8 cellular contexts compared by ENCODE assay signal in genomic region chr11:14908214-14908880, GRCh38. TPM values are rescaled to one million over a fixed set of nuclear protein-coding genes. Genes with fewer than 3 reads are reported as not detected.
DNase-seq lines count a peak whose midpoint lies in the region; ATAC-seq and FAIRE-seq lines count a peak whose summit lies in the region.

No MANE protein-coding gene starts in this region.

- POLR2A ChIA-PET in naive thymus-derived CD8-positive, alpha-beta T cell (lab: Charles Lee) = interaction anchor here (0.9 to 5.2 kb wide), 4 partner anchors 16 to 407 kb away, joined by 3 to 31 read pairs (median 8); partner anchors contain the start of genes CYP2R1 and PDE3B

- peaks cover 24 to 44% (median 43%) of the 10 kb centered on the region in 4 donors for H3K4me1 Mint-ChIP-seq in naive thymus-derived CD8-positive, alpha-beta T cell
- peaks cover 44% of the 10 kb centered on the region for H3K4me1 Mint-ChIP-seq in stimulated activated memory B cell treated with anti-CD40 and anti-IgM and Interleukin-4, amounts not matched to agents 10 μg/mL and 1 μg/mL and 100 μg/mL, for 72 hours

- H3K4me3 Mint-ChIP-seq in naive thymus-derived CD8-positive, alpha-beta T cell = peak overlapping the region in 2 of 10 donors; percentile 12 to 42
- no peak overlapping the region for H3K4me3 Mint-ChIP-seq in stimulated activated memory B cell treated with anti-CD40 and anti-IgM and Interleukin-4, amounts not matched to agents 10 μg/mL and 1 μg/mL and 100 μg/mL, for 72 hours

- H3K36me3 Mint-ChIP-seq in naive thymus-derived CD8-positive, alpha-beta T cell = no peaks in the 10 kb centered on the region
- H3K36me3 Mint-ChIP-seq in stimulated activated memory B cell treated with anti-CD40 and anti-IgM and Interleukin-4, amounts not matched to agents 10 μg/mL and 1 μg/mL and 100 μg/mL, for 72 hours = no peaks in the 10 kb centered on the region

- no peaks in the 10 kb centered on the region for H3K27me3 Mint-ChIP-seq in naive thymus-derived CD8-positive, alpha-beta T cell
- peaks cover 10% of the 10 kb centered on the region for H3K27me3 Mint-ChIP-seq in stimulated activated memory B cell treated with anti-CD40 and anti-IgM and Interleukin-4, amounts not matched to agents 10 μg/mL and 1 μg/mL and 100 μg/mL, for 72 hours

- peak; percentile 21 for FAIRE-seq in endometrium (lab: Jason Lieb, UNC)

- ATAC-seq in GM18870 (IDR thresholded peaks at IDR 0.05; ENCODE audit: unreplicated experiment) = peak; percentile 39
- ATAC-seq in naive thymus-derived CD8-positive, alpha-beta T cell = peak in 1 of 2 donors; percentile 20
- ATAC-seq in stimulated activated memory B cell treated with anti-CD40 and anti-IgM and Interleukin-4, amounts not matched to agents 10 μg/mL and 1 μg/mL and 100 μg/mL, for 72 hours = no peak
- no peak for ATAC-seq in GM21360 (IDR thresholded peaks at IDR 0.05; ENCODE audit: unreplicated experiment)

- peak overlapping the region in 4 of 10 donors; percentile 23 to 96 (median 67) for H3K27ac Mint-ChIP-seq in naive thymus-derived CD8-positive, alpha-beta T cell
- no peak overlapping the region for H3K27ac Mint-ChIP-seq in stimulated activated memory B cell treated with anti-CD40 and anti-IgM and Interleukin-4, amounts not matched to agents 10 μg/mL and 1 μg/mL and 100 μg/mL, for 72 hours

- peak; percentile 35 for DNase-seq in COLO829 (ENCODE audit: low spot score)
- DNase-seq in NCI-H1092 treated with DMSO at 0.1 percent for 48 hours (lab: John Stamatoyannopoulos, UW) = peak; percentile 67
- peak; percentile 29 for DNase-seq in SKM-1 (lab: John Stamatoyannopoulos, UW; ENCODE audit: unreplicated experiment)
- DNase-seq in naive thymus-derived CD8-positive, alpha-beta T cell = peak in 8 of 10 donors; percentile 9 to 67 (median 35)

- no peaks in the 10 kb centered on the region for H3K9me3 Mint-ChIP-seq in naive thymus-derived CD8-positive, alpha-beta T cell
- no peaks in the 10 kb centered on the region for H3K9me3 Mint-ChIP-seq in stimulated activated memory B cell treated with anti-CD40 and anti-IgM and Interleukin-4, amounts not matched to agents 10 μg/mL and 1 μg/mL and 100 μg/mL, for 72 hours

RNA-seq across cellular contexts. Expression of gene CYP2R1, which starts 16.3 kb away (rescaled TPM):
- total RNA-seq in naive thymus-derived CD8-positive, alpha-beta T cell = 10 to 100 TPM; 12.5 to 14.7 TPM
- polyA plus RNA-seq in naive thymus-derived CD8-positive, alpha-beta T cell = 10 to 100 TPM; 11.9 to 19.4 (median 16.3) TPM
